15 cellular contexts compared by ENCODE assay signal in genomic region chr1:218925777-218926176, GRCh38.
DNase-seq lines count a peak whose midpoint lies in the region; ATAC-seq and TF ChIP-seq lines count a peak whose summit lies in the region.
"Had no signal": no experiment of that assay in that cellular context is flagged by ENCODE, and none has a peak within 500 bp of the region (broad histone marks: within the 10 kb centered on the region; RNA-seq: fewer than 3 reads in every experiment).

No MANE protein-coding gene starts in this region.

- H3K4me1 Mint-ChIP-seq in WTC11 = peaks cover 10% of the 10 kb centered on the region
- peaks cover 18% of the 10 kb centered on the region for H3K4me1 Mint-ChIP-seq in neural crest cell
- no peaks in the 10 kb centered on the region for H3K4me1 Mint-ChIP-seq in HFFc6 (ENCODE audit: low read depth)
- H3K4me1 Mint-ChIP-seq: CD14-positive monocyte had no signal

- H3K4me3 Mint-ChIP-seq in WTC11 (no peak overlapping the region), neural crest cell (no peak overlapping the region), HFFc6 (no peak overlapping the region)
- H3K4me3 Mint-ChIP-seq: CD14-positive monocyte; CD8-positive, alpha-beta T cell; H9 had no signal

- H3K9me3 Mint-ChIP-seq in WTC11 = no peaks in the 10 kb centered on the region
- no peaks in the 10 kb centered on the region for H3K9me3 Mint-ChIP-seq in neural crest cell
- H3K9me3 Mint-ChIP-seq in HFFc6 = no peaks in the 10 kb centered on the region; the same call in 1 of the 2 replicates
- H3K9me3 Mint-ChIP-seq: CD8-positive, alpha-beta T cell; H9 had no signal

- POLR2A ChIA-PET in WTC11 (lab: Charles Lee) = no interaction called here

- no peaks in the 10 kb centered on the region for H3K36me3 Mint-ChIP-seq in WTC11
- H3K36me3 Mint-ChIP-seq in neural crest cell (ENCODE audit: low read depth) = no peaks in the 10 kb centered on the region
- H3K36me3 Mint-ChIP-seq in HFFc6 (ENCODE audit: low read depth) = no peaks in the 10 kb centered on the region
- H3K36me3 Mint-ChIP-seq: CD14-positive monocyte; CD8-positive, alpha-beta T cell had no signal

- no peaks in the 10 kb centered on the region for H3K27me3 Mint-ChIP-seq in WTC11 (ENCODE audit: low read depth)
- H3K27me3 Mint-ChIP-seq in neural crest cell (ENCODE audit: low read depth) = no peaks in the 10 kb centered on the region
- H3K27me3 Mint-ChIP-seq in HFFc6 (ENCODE audit: insufficient read depth) = no peaks in the 10 kb centered on the region; the same call in 1 of the 2 replicates

- ATAC-seq in WTC11 (peak; percentile 52; the same call in 1 of the 2 replicates), SK-N-SH treated with all-trans-retinoic acid at 6 μM for 48 hours (no peak), HG03025 (IDR thresholded peaks at IDR 0.05; ENCODE audit: low FRiP score, unreplicated experiment) (no peak)
- ATAC-seq: CD8-positive, alpha-beta T cell; GM12878 had no signal

- TF ChIP-seq CTCF in WTC11 (IDR thresholded peaks at IDR 0.05) (no peak), neural crest cell (conservative IDR thresholded peaks at IDR 0.05) (no peak), HFFc6 (IDR thresholded peaks at IDR 0.05) (no peak)

- H3K27ac Mint-ChIP-seq in WTC11 = no peak overlapping the region
- H3K27ac Mint-ChIP-seq in neural crest cell (ENCODE audit: unreplicated experiment) = peak overlapping the region; percentile 84
- no peak overlapping the region for H3K27ac Mint-ChIP-seq in HFFc6
- H3K27ac Mint-ChIP-seq: CD14-positive monocyte; CD8-positive, alpha-beta T cell; H9 had no signal

- peak; percentile 11 for DNase-seq in DMS53 (lab: John Stamatoyannopoulos, UW)
- no peak for DNase-seq in DMS53 treated with DMSO at 0.1 percent for 48 hours (lab: John Stamatoyannopoulos, UW; ENCODE audit: unreplicated experiment)
- DNase-seq in WTC11 (ENCODE audit: low spot score) = no peak
- no peak for DNase-seq in neural crest cell (ENCODE audit: low read depth, low spot score)
- DNase-seq in HFFc6 = no peak
- DNase-seq in OCI-M2 (lab: John Stamatoyannopoulos, UW; ENCODE audit: unreplicated experiment) = no peak
- DNase-seq: CD8-positive, alpha-beta T cell; COR-L47; DMS79; GM23248; H9 had no signal

- CTCF ChIA-PET in WTC11 (lab: Charles Lee) = interaction anchor here (1.1 kb wide), 1 partner anchor 460 kb away, joined by 3 read pairs; no protein-coding TSS in a partner anchor

TF ChIP-seq in WTC11, 78 proteins besides CTCF, POLR2A, EP300 and RAD21 (continues in another document):
- TF ChIP-seq AR (CRISPR knock-in tag; IDR thresholded peaks at IDR 0.05) = no peak
- no peak for TF ChIP-seq IRF2 (CRISPR knock-in tag; IDR thresholded peaks at IDR 0.05; ENCODE audit: borderline replicate concordance, low read depth)
- TF ChIP-seq ZNF121 (CRISPR knock-in tag; IDR thresholded peaks at IDR 0.05) = no peak
- no peak for TF ChIP-seq KAT7 (CRISPR knock-in tag; IDR thresholded peaks at IDR 0.05; ENCODE audit: borderline replicate concordance)
- TF ChIP-seq PRRX2 (CRISPR knock-in tag; IDR thresholded peaks at IDR 0.05) = no peak
- TF ChIP-seq RORB (CRISPR knock-in tag; IDR thresholded peaks at IDR 0.05) = no peak
- TF ChIP-seq FOXP1 (CRISPR knock-in tag; IDR thresholded peaks at IDR 0.05; ENCODE audit: borderline replicate concordance) = no peak
- TF ChIP-seq NFE2L1 (CRISPR knock-in tag; IDR thresholded peaks at IDR 0.05) = no peak
- no peak for TF ChIP-seq ZNF416 (CRISPR knock-in tag; IDR thresholded peaks at IDR 0.05)
- no peak for TF ChIP-seq ETV6 (CRISPR knock-in tag; IDR thresholded peaks at IDR 0.05)
- TF ChIP-seq RELA (CRISPR knock-in tag; IDR thresholded peaks at IDR 0.05; ENCODE audit: borderline replicate concordance) = no peak
- no peak for TF ChIP-seq HMGA2 (CRISPR knock-in tag; IDR thresholded peaks at IDR 0.05)
- TF ChIP-seq ELF4 (CRISPR knock-in tag; IDR thresholded peaks at IDR 0.05; ENCODE audit: low read depth) = no peak

TF ChIP-seq in SK-N-SH treated with all-trans-retinoic acid at 6 μM for 48 hours, 23 proteins besides CTCF, POLR2A, EP300 and RAD21 (continues in another document):
- TF ChIP-seq ZNF70 (CRISPR knock-in tag; IDR thresholded peaks at IDR 0.05) (no peak), ISL1 (CRISPR knock-in tag; IDR thresholded peaks at IDR 0.05) (no peak), SNAI2 (CRISPR knock-in tag; IDR thresholded peaks at IDR 0.05) (no peak), ZFP3 (CRISPR knock-in tag; IDR thresholded peaks at IDR 0.05) (no peak), ZNF565 (CRISPR knock-in tag; conservative IDR thresholded peaks at IDR 0.05; ENCODE audit: low read depth) (no peak), POU6F1 (CRISPR knock-in tag; IDR thresholded peaks at IDR 0.05; ENCODE audit: borderline replicate concordance, low read depth) (no peak), BACH2 (CRISPR knock-in tag; IDR thresholded peaks at IDR 0.05; ENCODE audit: borderline replicate concordance) (no peak), TSHZ2 (CRISPR knock-in tag; IDR thresholded peaks at IDR 0.05) (no peak), OSR1 (CRISPR knock-in tag; IDR thresholded peaks at IDR 0.05) (no peak), ZNF8 (CRISPR knock-in tag; IDR thresholded peaks at IDR 0.05) (no peak), CSRNP3 (CRISPR knock-in tag; IDR thresholded peaks at IDR 0.05) (no peak), ESRRG (CRISPR knock-in tag; IDR thresholded peaks at IDR 0.05) (no peak), CREB5 (CRISPR knock-in tag; IDR thresholded peaks at IDR 0.05; ENCODE audit: low read depth) (no peak)
